In the genomic region with DNA sequence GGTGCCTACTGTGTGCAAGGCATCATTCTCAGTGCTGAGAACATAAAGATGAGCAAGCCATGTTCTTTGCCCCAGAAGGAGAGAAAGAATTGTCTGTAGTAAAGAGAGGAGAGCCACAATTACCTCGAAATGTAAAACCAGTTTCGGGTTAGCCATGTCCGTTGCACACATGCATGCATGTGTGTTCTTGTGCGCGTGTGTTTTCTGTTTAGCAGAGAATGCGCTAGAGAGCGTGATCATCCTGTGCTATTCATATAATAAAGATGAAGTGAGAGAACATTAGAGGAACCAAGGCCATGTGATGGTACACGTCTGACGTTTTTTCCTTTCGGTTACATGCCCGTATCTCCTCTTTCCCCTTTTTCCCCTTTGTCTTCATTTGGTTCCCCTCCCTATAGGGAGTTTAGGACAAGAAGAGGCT, we compare ENCODE assay signal across 8 cellular contexts.
DNase-seq lines count a peak whose midpoint lies in the region; ATAC-seq and TF ChIP-seq lines count a peak whose summit lies in the region.

No MANE protein-coding gene starts in this region.

- no peaks in the 10 kb centered on the region for H3K9me2 ChIP-seq in Karpas-422 (replicated peaks; ENCODE audit: insufficient read depth, low read length)

- peaks cover 14% of the 10 kb centered on the region; the same call in 1 of the 2 replicates for H4K20me1 ChIP-seq in DND-41 (ENCODE audit: insufficient read depth, low read length)
- no peaks in the 10 kb centered on the region for H4K20me1 ChIP-seq in Karpas-422 (ENCODE audit: insufficient read depth, low read depth, low read length)

- ATAC-seq in DND-41 (ENCODE audit: insufficient read depth, low read depth) (no peak), GM19468 (IDR thresholded peaks at IDR 0.05; ENCODE audit: extremely low read depth, unreplicated experiment) (peak; percentile 10), HG03521 (IDR thresholded peaks at IDR 0.05; ENCODE audit: unreplicated experiment) (peak; percentile 33), left cardiac atrium (peak; percentile 8 to 25)

- H3K9me3 ChIP-seq in DND-41 (ENCODE audit: insufficient read depth, low read length, severe bottlenecking) (no peaks in the 10 kb centered on the region), Karpas-422 (ENCODE audit: low read length) (no peaks in the 10 kb centered on the region)

- H3K27ac ChIP-seq in DND-41 (ENCODE audit: low read length) = peak overlapping the region; percentile 93
- no peak overlapping the region for H3K27ac ChIP-seq in Karpas-422 (ENCODE audit: low read length)

- TF ChIP-seq CTCF in DND-41 (IDR thresholded peaks at IDR 0.05; ENCODE audit: borderline replicate concordance, extremely low read depth, low read length, poor library complexity, severe bottlenecking) = no peak

- H3K36me3 ChIP-seq in DND-41 (ENCODE audit: insufficient read depth, low read length) = peaks cover 57% of the 10 kb centered on the region
- H3K36me3 ChIP-seq in Karpas-422 (ENCODE audit: insufficient read depth, low read length) = no peaks in the 10 kb centered on the region

- H3K4me2 ChIP-seq in DND-41 (ENCODE audit: insufficient read depth, low read length) (peak overlapping the region; percentile 60), Karpas-422 (ENCODE audit: low read depth, low read length, poor library complexity, severe bottlenecking) (no peak overlapping the region)

- H3K27me3 ChIP-seq in DND-41 (ENCODE audit: insufficient read depth, low read length, poor library complexity) = no peaks in the 10 kb centered on the region
- H3K27me3 ChIP-seq in Karpas-422 (ENCODE audit: low read length) = no peaks in the 10 kb centered on the region

- intact Hi-C loops in left cardiac atrium (cut with DNase I) = no loop called here

- DNase-seq in DND-41 = no peak
- no peak for DNase-seq in left cardiac atrium
- no peak for DNase-seq in Karpas-422
- no peak for DNase-seq in stimulated activated CD4-positive, alpha-beta T cell treated with anti-CD3 and anti-CD28 coated beads, Interleukin-12 subunit alpha, Interleukin-12 subunit beta, amount 100 ng/mL, for 4 hours
- no peak for DNase-seq in HT-29 (ENCODE audit: low spot score)
- DNase-seq in DMS153 (lab: John Stamatoyannopoulos, UW) = no peak

- no peak overlapping the region for H2AFZ ChIP-seq in DND-41 (ENCODE audit: low read depth, low read length)
- no peak overlapping the region for H2AFZ ChIP-seq in Karpas-422 (ENCODE audit: low read length)

- peaks cover 96% of the 10 kb centered on the region for H3K4me1 ChIP-seq in DND-41 (ENCODE audit: insufficient read depth, low read length)
- peaks cover 8% of the 10 kb centered on the region for H3K4me1 ChIP-seq in Karpas-422 (ENCODE audit: low read length)

- H3K79me2 ChIP-seq in DND-41 (ENCODE audit: insufficient read depth, low read length) (peaks cover 92% of the 10 kb centered on the region), Karpas-422 (ENCODE audit: low read length) (no peaks in the 10 kb centered on the region)

- H3K9ac ChIP-seq in DND-41 (ENCODE audit: low read depth, low read length) (peak overlapping the region; percentile 57; the same call in 1 of the 2 replicates), Karpas-422 (ENCODE audit: low read length) (no peak overlapping the region)

- H3K4me3 ChIP-seq in DND-41 (ENCODE audit: low read depth in 1 of 2, low read length in 2 of 2) = no peak overlapping the region; a peak in 1 of 4 replicates
- H3K4me3 ChIP-seq in Karpas-422 (ENCODE audit: low read length) = no peak overlapping the region
